In the genomic region with DNA sequence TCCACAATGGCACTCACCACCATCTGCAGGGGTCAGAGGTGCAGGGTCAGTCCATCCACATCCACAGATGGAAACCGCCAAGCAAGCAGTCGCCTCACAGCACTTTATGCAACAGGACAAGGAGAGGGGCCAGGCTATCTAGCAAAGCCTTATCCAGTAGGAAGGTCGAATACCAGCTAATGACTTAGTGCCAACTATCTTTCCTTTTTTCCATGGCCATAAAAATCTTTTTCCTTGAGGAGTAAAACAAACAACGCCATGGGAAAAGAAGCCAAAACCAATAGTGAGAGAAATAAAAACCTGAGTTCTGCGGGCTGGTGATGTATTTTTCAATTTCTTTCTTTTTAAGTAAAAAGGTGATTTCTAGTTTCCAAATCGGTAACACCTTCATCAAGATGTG, we compare ENCODE assay signal across 16 cellular contexts.
"Had no signal": no experiment of that assay in that cellular context is flagged by ENCODE, and none has a peak within 500 bp of the region (broad histone marks: within the 10 kb centered on the region; RNA-seq: fewer than 3 reads in every experiment).

No MANE protein-coding gene starts in this region.

- DNase-seq: activated CD4-positive, alpha-beta T cell treated with anti-CD3 and anti-CD28 coated beads for 4 hours; activated CD8-positive, alpha-beta memory T cell treated with anti-CD3 and anti-CD28 coated beads, Interleukin-2, amount 50 U/mL, for 4 hours; activated CD8-positive, alpha-beta T cell treated with anti-CD3 and anti-CD28 coated beads, Interleukin-2, amount 10 ng/mL, durations not matched to agents 7 days and 5 days; activated naive CD4-positive, alpha-beta T cell treated with anti-CD3 and anti-CD28 coated beads for 36 hours; body of pancreas; central memory CD4-positive, alpha-beta T cell; effector memory CD4-positive, alpha-beta T cell; heart left ventricle; naive thymus-derived CD8-positive, alpha-beta T cell; stimulated activated CD4-positive, alpha-beta T cell treated with anti-CD3 and anti-CD28 coated beads, Interleukin-2, amount 100 ng/mL, for 48 hours; stimulated activated naive CD4-positive, alpha-beta T cell; substantia nigra; T-helper 17 cell had no signal

- H3K4me3 Mint-ChIP-seq: activated CD8-positive, alpha-beta T cell treated with anti-CD3 and anti-CD28 coated beads, Interleukin-2, amount 10 ng/mL, durations not matched to agents 7 days and 5 days; activated naive CD4-positive, alpha-beta T cell treated with anti-CD3 and anti-CD28 coated beads for 36 hours; naive thymus-derived CD8-positive, alpha-beta T cell; T-helper 17 cell; type B pancreatic cell had no signal

- H3K9me3 Mint-ChIP-seq: type B pancreatic cell had no signal

- H3K27me3 Mint-ChIP-seq: naive thymus-derived CD8-positive, alpha-beta T cell; T-helper 17 cell; type B pancreatic cell had no signal

- H3K9me3 ChIP-seq: body of pancreas, heart left ventricle had no signal

- ATAC-seq: activated CD8-positive, alpha-beta T cell treated with anti-CD3 and anti-CD28 coated beads, Interleukin-2, amount 10 ng/mL, durations not matched to agents 7 days and 5 days; body of pancreas; left lobe of liver; naive thymus-derived CD8-positive, alpha-beta T cell; T-helper 17 cell had no signal

- H3K27me3 ChIP-seq: body of pancreas, heart left ventricle had no signal

- H3K27ac ChIP-seq: body of pancreas, parathyroid adenoma had no signal

- H3K4me3 ChIP-seq: body of pancreas, heart left ventricle had no signal

- H3K4me1 ChIP-seq: parathyroid adenoma had no signal

- H3K27ac Mint-ChIP-seq: activated CD8-positive, alpha-beta T cell treated with anti-CD3 and anti-CD28 coated beads, Interleukin-2, amount 10 ng/mL, durations not matched to agents 7 days and 5 days; activated naive CD4-positive, alpha-beta T cell treated with anti-CD3 and anti-CD28 coated beads for 36 hours; T-helper 17 cell; type B pancreatic cell had no signal

- H3K9ac ChIP-seq: parathyroid adenoma had no signal

- H2AFZ ChIP-seq: parathyroid adenoma had no signal
